6 cellular contexts compared by ENCODE assay signal in the genomic region with DNA sequence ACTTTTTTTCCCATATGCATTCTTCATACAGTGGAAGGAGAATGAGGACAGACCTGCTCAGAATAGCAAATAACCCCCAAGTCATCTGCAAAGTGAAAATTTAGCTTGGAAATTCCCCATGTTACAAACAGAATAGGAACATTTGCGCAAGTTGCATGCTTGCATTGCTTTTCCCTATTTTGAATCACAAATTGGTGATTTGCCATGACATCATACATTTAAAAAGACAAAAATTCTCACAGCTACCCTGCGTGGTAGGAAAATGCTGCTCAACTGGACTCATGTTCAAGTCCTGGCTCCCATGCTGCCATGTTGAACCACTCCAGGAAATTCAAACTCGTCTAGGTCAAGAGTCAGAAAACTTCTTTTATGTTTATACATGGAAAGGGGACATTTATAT.
"Had no signal": no experiment of that assay in that cellular context is flagged by ENCODE, and none has a peak within 500 bp of the region (broad histone marks: within the 10 kb centered on the region; RNA-seq: fewer than 3 reads in every experiment).

No MANE protein-coding gene starts in this region.

- FAIRE-seq: G401.6, GM12891, GM12892, GM19239 had no signal

- DNase-seq: GDM1, GF-D8 had no signal
